1 cellular context compared by ENCODE assay signal in genomic region chr4:47531954-47532321, GRCh38.
TF ChIP-seq lines count a peak whose summit lies in the region.

No MANE protein-coding gene starts in this region.

TF ChIP-seq in H1, 55 proteins besides CTCF, POLR2A, EP300 and RAD21:
- TF ChIP-seq EGR1 (IDR thresholded peaks at IDR 0.05; ENCODE audit: borderline replicate concordance, low read depth, low read length) (no peak), PHF8 (conservative IDR thresholded peaks at IDR 0.05; ENCODE audit: low read depth, low read length) (no peak), SIX5 (IDR thresholded peaks at IDR 0.05; ENCODE audit: low read depth, low read length) (no peak), CTBP2 (IDR thresholded peaks at IDR 0.05; ENCODE audit: borderline replicate concordance, insufficient read depth, insufficient read length, low read length) (no peak), GTF2F1 (IDR thresholded peaks at IDR 0.05; ENCODE audit: borderline replicate concordance, low read depth, low read length) (no peak), ASH2L (IDR thresholded peaks at IDR 0.05; ENCODE audit: low read length) (no peak)
- TF ChIP-seq, protein P1, sequence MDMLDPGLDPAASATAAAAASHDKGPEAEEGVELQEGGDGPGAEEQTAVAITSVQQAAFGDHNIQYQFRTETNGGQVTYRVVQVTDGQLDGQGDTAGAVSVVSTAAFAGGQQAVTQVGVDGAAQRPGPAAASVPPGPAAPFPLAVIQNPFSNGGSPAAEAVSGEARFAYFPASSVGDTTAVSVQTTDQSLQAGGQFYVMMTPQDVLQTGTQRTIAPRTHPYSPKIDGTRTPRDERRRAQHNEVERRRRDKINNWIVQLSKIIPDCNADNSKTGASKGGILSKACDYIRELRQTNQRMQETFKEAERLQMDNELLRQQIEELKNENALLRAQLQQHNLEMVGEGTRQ (IDR thresholded peaks at IDR 0.05; ENCODE audit: low read length), result no peak
